1 cellular context compared by ENCODE assay signal in the genomic region with DNA sequence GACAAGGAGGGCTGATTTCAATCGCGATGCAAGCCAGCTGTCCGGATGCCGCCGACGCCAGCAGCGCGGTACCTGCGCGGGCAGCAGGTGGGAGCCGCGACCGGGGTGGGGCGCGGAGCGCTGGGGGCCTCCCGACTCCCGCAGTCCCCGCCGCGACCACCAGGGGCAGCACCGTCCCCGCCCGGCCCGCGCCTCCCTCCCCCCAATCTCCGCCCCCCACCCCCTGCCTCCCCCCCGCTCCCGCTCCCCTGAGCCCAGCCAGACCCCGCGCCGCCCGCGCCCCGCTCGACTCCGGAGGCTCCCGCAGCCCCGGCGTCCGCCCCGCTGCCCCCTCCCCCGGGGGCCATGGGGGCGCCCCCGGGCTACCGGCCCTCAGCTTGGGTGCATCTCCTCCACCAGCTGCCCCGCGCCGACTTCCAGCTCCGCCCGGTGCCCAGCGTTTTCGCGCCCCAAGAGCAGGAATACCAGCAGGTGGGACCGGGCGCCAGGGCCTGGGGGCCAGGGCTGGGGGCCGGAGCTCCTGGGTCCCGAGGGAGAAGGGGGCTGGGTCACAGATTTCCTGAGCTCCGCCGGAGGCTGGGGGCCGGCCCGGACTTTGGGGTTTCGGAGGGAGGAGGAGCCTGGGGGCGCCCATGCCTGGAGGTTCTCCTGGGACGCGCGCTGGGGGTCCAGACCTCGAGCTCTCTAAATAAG.
TF ChIP-seq lines count a peak whose summit lies in the region.

A gene (plus strand): TSS at position 257 of the 693 bp plus-strand sequence. CDS start 89 bp downstream, at position 346.

TF ChIP-seq in H1, 55 proteins besides CTCF, POLR2A, EP300 and RAD21 (continued from another document):
- TF ChIP-seq HDAC6 (IDR thresholded peaks at IDR 0.05; ENCODE audit: low read depth, low read length) (no peak), TAF7 (optimal IDR thresholded peaks at IDR 0.05; ENCODE audit: borderline replicate concordance, low read depth, low read length) (no peak), CBX8 (IDR thresholded peaks at IDR 0.05; ENCODE audit: borderline replicate concordance, low read depth, low read length) (no peak), CBX5 (IDR thresholded peaks at IDR 0.05; ENCODE audit: low read depth, low read length) (no peak), TCF12 (IDR thresholded peaks at IDR 0.05; ENCODE audit: low read depth, low read length) (0 out of 2 replicates have a peak, but pooled peaks have one; percentile 33), KDM4A (IDR thresholded peaks at IDR 0.05; ENCODE audit: low read depth, low read length, severe bottlenecking) (peak; percentile 62), RBBP5 (IDR thresholded peaks at IDR 0.05; ENCODE audit: borderline replicate concordance, low read depth, low read length) (0 out of 2 replicates have a peak, but pooled peaks have one; percentile 25), SP4 (IDR thresholded peaks at IDR 0.05; ENCODE audit: low read length) (no peak)
- TF ChIP-seq, protein P1, sequence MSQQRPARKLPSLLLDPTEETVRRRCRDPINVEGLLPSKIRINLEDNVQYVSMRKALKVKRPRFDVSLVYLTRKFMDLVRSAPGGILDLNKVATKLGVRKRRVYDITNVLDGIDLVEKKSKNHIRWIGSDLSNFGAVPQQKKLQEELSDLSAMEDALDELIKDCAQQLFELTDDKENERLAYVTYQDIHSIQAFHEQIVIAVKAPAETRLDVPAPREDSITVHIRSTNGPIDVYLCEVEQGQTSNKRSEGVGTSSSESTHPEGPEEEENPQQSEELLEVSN (IDR thresholded peaks at IDR 0.05), result peak; percentile 86
TF ChIP-seq in H1: peak in this region for 5.
